Comparison of ENCODE assay signal across 1 cellular context in genomic region chr4:85793256-85793655, GRCh38.
TF ChIP-seq lines count a peak whose summit lies in the region.

No MANE protein-coding gene starts in this region.

TF ChIP-seq in SK-N-SH treated with all-trans-retinoic acid at 6 μM for 48 hours, 23 proteins besides CTCF, POLR2A, EP300 and RAD21 (continued from another document):
- TF ChIP-seq TSHZ2 (CRISPR knock-in tag; IDR thresholded peaks at IDR 0.05) (no peak), TCF4 (CRISPR knock-in tag; IDR thresholded peaks at IDR 0.05; ENCODE audit: borderline replicate concordance) (no peak), ISL1 (CRISPR knock-in tag; IDR thresholded peaks at IDR 0.05) (no peak), ZFP30 (CRISPR knock-in tag; IDR thresholded peaks at IDR 0.05) (peak; percentile 40; the same call in 1 of the 2 replicates)
- TF ChIP-seq, protein P1, sequence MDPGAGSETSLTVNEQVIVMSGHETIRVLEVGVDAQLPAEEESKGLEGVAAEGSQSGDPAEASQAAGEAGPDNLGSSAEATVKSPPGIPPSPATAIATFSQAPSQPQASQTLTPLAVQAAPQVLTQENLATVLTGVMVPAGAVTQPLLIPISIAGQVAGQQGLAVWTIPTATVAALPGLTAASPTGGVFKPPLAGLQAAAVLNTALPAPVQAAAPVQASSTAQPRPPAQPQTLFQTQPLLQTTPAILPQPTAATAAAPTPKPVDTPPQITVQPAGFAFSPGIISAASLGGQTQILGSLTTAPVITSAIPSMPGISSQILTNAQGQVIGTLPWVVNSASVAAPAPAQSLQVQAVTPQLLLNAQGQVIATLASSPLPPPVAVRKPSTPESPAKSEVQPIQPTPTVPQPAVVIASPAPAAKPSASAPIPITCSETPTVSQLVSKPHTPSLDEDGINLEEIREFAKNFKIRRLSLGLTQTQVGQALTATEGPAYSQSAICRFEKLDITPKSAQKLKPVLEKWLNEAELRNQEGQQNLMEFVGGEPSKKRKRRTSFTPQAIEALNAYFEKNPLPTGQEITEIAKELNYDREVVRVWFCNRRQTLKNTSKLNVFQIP (CRISPR knock-in tag; IDR thresholded peaks at IDR 0.05; ENCODE audit: borderline replicate concordance, low read depth) = no peak
